In the genomic region with DNA sequence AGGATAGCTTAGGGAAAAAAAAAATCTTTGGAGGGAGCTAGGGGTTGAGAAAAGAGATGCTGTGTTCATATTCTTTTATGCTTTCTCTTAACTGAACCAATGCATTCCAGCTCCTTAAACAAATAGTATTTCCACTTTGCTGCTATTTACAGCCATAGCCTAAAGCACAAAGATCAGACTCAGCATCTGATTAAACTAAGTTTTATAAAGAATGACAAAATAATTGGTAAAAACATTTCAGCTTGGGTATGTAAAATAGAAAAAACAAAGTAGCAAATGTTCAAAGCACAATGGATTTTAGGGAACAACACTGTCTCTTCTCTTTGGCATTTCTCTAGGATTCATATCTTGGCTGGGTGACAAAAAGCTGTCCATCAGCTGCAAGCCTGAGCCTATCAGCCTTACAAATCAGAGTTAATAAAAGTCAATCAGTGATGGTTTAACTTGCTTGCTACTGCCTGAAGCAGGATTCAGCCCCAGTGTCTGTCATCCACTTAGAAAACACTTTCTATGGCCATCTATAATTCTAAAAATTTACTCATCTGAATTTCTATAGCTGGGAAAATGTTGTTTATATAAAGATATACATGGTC, we compare ENCODE assay signal across 19 cellular contexts.
DNase-seq lines count a peak whose midpoint lies in the region; ATAC-seq, FAIRE-seq and TF ChIP-seq lines count a peak whose summit lies in the region.
"Had no signal": no experiment of that assay in that cellular context is flagged by ENCODE, and none has a peak within 500 bp of the region (broad histone marks: within the 10 kb centered on the region; RNA-seq: fewer than 3 reads in every experiment).

No MANE protein-coding gene starts in this region.

- DNase-seq in T47D (ENCODE audit: low read depth in 1 of 2, low spot score in 1 of 2): peak; percentile 26 to 48
- DNase-seq in MCF 10A (ENCODE audit: unreplicated experiment): no peak
- DNase-seq in RCC 7860 (ENCODE audit: low spot score): peak; percentile 8
- DNase-seq in epithelial cell of esophagus (ENCODE audit: low read depth): peak; percentile 26
- no peak for DNase-seq in activated CD8-positive, alpha-beta memory T cell treated with anti-CD3 and anti-CD28 coated beads, Interleukin-2, amount 50 U/mL, for 48 hours
- no peak for DNase-seq in NCI-H2196 (lab: John Stamatoyannopoulos, UW; ENCODE audit: unreplicated experiment)
- DNase-seq: Caco-2, DND-41, IMR-90, NCI-H1436 treated with DMSO at 0.1 percent for 48 hours, NCI-H2081 treated with DMSO at 0.1 percent for 48 hours, NCI-H2227 treated with DMSO at 0.1 percent for 48 hours, NCI-H526 treated with DMSO at 0.1 percent for 48 hours, Peyer's patch, SIG-M5 had no signal

- intact Hi-C loops in MCF 10A (cut with micrococcal nuclease): no loop called here

- no TSS peak for BruUV-seq in MCF 10A (replicated peaks; lab: Mats Ljungman, UMichigan)

- no peak overlapping the region for H3K4me3 ChIP-seq in epithelial cell of esophagus (ENCODE audit: low read length)
- H3K4me3 ChIP-seq: Peyer's patch had no signal

- no peaks in the 10 kb centered on the region for H3K36me3 Mint-ChIP-seq in MCF 10A (ENCODE audit: insufficient read depth, unreplicated experiment)
- H3K36me3 Mint-ChIP-seq: CD14-positive monocyte had no signal

- CTCF ChIA-PET in MCF 10A (lab: Yijun Ruan, JAX): interaction anchor here (0.7 kb wide), 1 partner anchor 692 kb away, joined by 5 read pairs; no protein-coding TSS in a partner anchor

- TF ChIP-seq CTCF in MCF 10A (IDR thresholded peaks at IDR 0.05; ENCODE audit: unreplicated experiment) (no peak), epithelial cell of esophagus (IDR thresholded peaks at IDR 0.05; ENCODE audit: insufficient read depth, low read depth, low read length, missing control alignments) (no peak)

- H3K27ac Mint-ChIP-seq in MCF 10A (ENCODE audit: low read depth, unreplicated experiment): no peak overlapping the region
- H3K27ac Mint-ChIP-seq: CD14-positive monocyte had no signal

- H3K4me1 Mint-ChIP-seq in MCF 10A (ENCODE audit: insufficient read depth, unreplicated experiment): no peaks in the 10 kb centered on the region
- H3K4me1 Mint-ChIP-seq: CD14-positive monocyte had no signal

- H3K27me3 Mint-ChIP-seq in MCF 10A (ENCODE audit: insufficient read depth, unreplicated experiment): no peaks in the 10 kb centered on the region

- ATAC-seq in HG03354 (IDR thresholded peaks at IDR 0.05; ENCODE audit: poor library complexity, severe bottlenecking, unreplicated experiment): no peak
- no peak for ATAC-seq in HG03457 (IDR thresholded peaks at IDR 0.05; ENCODE audit: unreplicated experiment)

- peaks cover 3% of the 10 kb centered on the region for H3K9me3 Mint-ChIP-seq in MCF 10A (ENCODE audit: unreplicated experiment)

- in situ Hi-C loops in T47D (cut with HindIII; ENCODE audit: low pct_unique_long_range_greater_than_20kb, low sequenced_read_pairs): no loop called here

- no peak overlapping the region for H3K4me3 Mint-ChIP-seq in MCF 10A (ENCODE audit: unreplicated experiment)
- H3K4me3 Mint-ChIP-seq: CD14-positive monocyte had no signal

- peak; percentile 77 for FAIRE-seq in RCC 7860 (lab: Jason Lieb, UNC)
- FAIRE-seq: H1 had no signal

- POLR2A ChIA-PET in MCF 10A (lab: Yijun Ruan, JAX): interaction anchor here (0.9 kb wide), 1 partner anchor 33 kb away, joined by 3 read pairs; no protein-coding TSS in a partner anchor

Comparison
In these comparisons a context has a peak if more than half of its experiments do, and no peak if none do; other contexts are left out.
1. DNase-seq: peak in T47D (2 of 2), RCC 7860 (single experiment) and epithelial cell of esophagus (single experiment); none in MCF 10A (single experiment), activated CD8-positive, alpha-beta memory T cell treated with anti-CD3 and anti-CD28 coated beads, Interleukin-2, amount 50 U/mL, for 48 hours (single experiment) and NCI-H2196 (single experiment).